In the genomic region with DNA sequence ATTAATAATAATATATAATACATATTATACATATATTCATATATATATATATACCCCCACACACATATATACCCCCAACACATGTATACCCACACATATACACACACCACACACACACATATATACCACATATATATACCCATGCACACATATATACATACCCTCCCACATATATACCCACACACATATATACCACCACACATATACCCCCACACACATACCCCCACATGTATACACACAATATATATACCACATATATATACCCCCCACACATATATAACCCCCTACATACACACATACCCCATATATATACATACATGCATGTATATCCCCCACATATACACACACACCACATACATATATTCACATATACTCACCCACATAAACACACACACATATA, we compare ENCODE assay signal across 8 cellular contexts. TPM values are rescaled to one million over a fixed set of nuclear protein-coding genes. Genes with fewer than 3 reads are reported as not detected.
"Had no signal": no experiment of that assay in that cellular context is flagged by ENCODE, and none has a peak within 500 bp of the region (broad histone marks: within the 10 kb centered on the region; RNA-seq: fewer than 3 reads in every experiment).

No MANE protein-coding gene starts in this region.

- ATAC-seq: K562 had no signal

- H3K27ac ChIP-seq: GM23248 had no signal

- H3K4me3 ChIP-seq: GM23248, K562 had no signal

- DNase-seq: GM23248, GOT3, H7, HCEC 1CT, HFFc6, IMR-90, KG1 had no signal

- H3K4me3 Mint-ChIP-seq: HFFc6 had no signal

- H3K9me3 Mint-ChIP-seq: HFFc6 had no signal

RNA-seq across cellular contexts. Expression of a gene that starts 52.0 kb away (rescaled TPM):
- polyA plus RNA-seq: K562 had no signal
